18 cellular contexts compared by ENCODE assay signal in genomic region chr6:122930252-122931180, GRCh38.
A peak's percentile ranks its signal among the peaks of the same experiment; 100 is the strongest.
DNase-seq lines count a peak whose midpoint lies in the region; ATAC-seq and TF ChIP-seq lines count a peak whose summit lies in the region.
"Had no signal": no experiment of that assay in that cellular context is flagged by ENCODE, and none has a peak within 500 bp of the region (broad histone marks: within the 10 kb centered on the region; RNA-seq: fewer than 3 reads in every experiment).

No MANE protein-coding gene starts in this region.

- H3K4me3 Mint-ChIP-seq in activated T-helper 2 cell treated with anti-CD3 and anti-CD28 coated beads, Interferon-gamma antibody, Interleukin-2, Interleukin-4, amounts not matched to agents 10 μg/mL and 5 μg/mL and 100 μg/mL, durations not matched to agents 14 hours and 24 hours and 36 hours (ENCODE audit: low read depth) = no peak overlapping the region
- no peak overlapping the region for H3K4me3 Mint-ChIP-seq in activated CD4-positive, alpha-beta memory T cell treated with anti-CD3 and anti-CD28 coated beads, Interleukin-2, amount 10 ng/mL, durations not matched to agents 7 days and 5 days
- no peak overlapping the region for H3K4me3 Mint-ChIP-seq in WTC11
- H3K4me3 Mint-ChIP-seq: B cell had no signal

- no peaks in the 10 kb centered on the region for H3K4me1 Mint-ChIP-seq in activated T-helper 2 cell treated with anti-CD3 and anti-CD28 coated beads, Interferon-gamma antibody, Interleukin-2, Interleukin-4, amounts not matched to agents 10 μg/mL and 5 μg/mL and 100 μg/mL, durations not matched to agents 14 hours and 24 hours and 36 hours (ENCODE audit: low read depth)
- H3K4me1 Mint-ChIP-seq in activated CD4-positive, alpha-beta memory T cell treated with anti-CD3 and anti-CD28 coated beads, Interleukin-2, amount 10 ng/mL, durations not matched to agents 7 days and 5 days = no peaks in the 10 kb centered on the region
- no peaks in the 10 kb centered on the region for H3K4me1 Mint-ChIP-seq in WTC11
- H3K4me1 Mint-ChIP-seq: B cell had no signal

- peak; percentile 76 for ATAC-seq in GM18868 (IDR thresholded peaks at IDR 0.05; ENCODE audit: unreplicated experiment)
- peak; percentile 70 for ATAC-seq in GM21515 (IDR thresholded peaks at IDR 0.05; ENCODE audit: unreplicated experiment)
- ATAC-seq in HG02943 (IDR thresholded peaks at IDR 0.05; ENCODE audit: low read depth, unreplicated experiment) = peak; percentile 58
- peak; percentile 63 for ATAC-seq in HG03558 (IDR thresholded peaks at IDR 0.05; ENCODE audit: extremely low read depth, unreplicated experiment)
- ATAC-seq in WTC11 = no peak
- ATAC-seq: K562, left lung, pancreas had no signal

- POLR2A ChIA-PET in activated CD4-positive, alpha-beta memory T cell treated with anti-CD3 and anti-CD28 coated beads, Interleukin-2, amount 10 ng/mL, durations not matched to agents 7 days and 5 days (lab: Charles Lee) = no interaction called here
- POLR2A ChIA-PET in WTC11 (lab: Charles Lee) = no interaction called here

- intact Hi-C loops in activated T-helper 2 cell treated with anti-CD3 and anti-CD28 coated beads, Interferon-gamma antibody, Interleukin-2, Interleukin-4, amounts not matched to agents 10 μg/mL and 5 μg/mL and 100 μg/mL, durations not matched to agents 14 hours and 24 hours and 36 hours (cut with micrococcal nuclease) = no loop called here

- peaks cover 5% of the 10 kb centered on the region for H3K9me3 Mint-ChIP-seq in activated T-helper 2 cell treated with anti-CD3 and anti-CD28 coated beads, Interferon-gamma antibody, Interleukin-2, Interleukin-4, amounts not matched to agents 10 μg/mL and 5 μg/mL and 100 μg/mL, durations not matched to agents 14 hours and 24 hours and 36 hours
- peaks cover 6% of the 10 kb centered on the region for H3K9me3 Mint-ChIP-seq in activated CD4-positive, alpha-beta memory T cell treated with anti-CD3 and anti-CD28 coated beads, Interleukin-2, amount 10 ng/mL, durations not matched to agents 7 days and 5 days
- peaks cover 20% of the 10 kb centered on the region for H3K9me3 Mint-ChIP-seq in WTC11

- TF ChIP-seq CTCF in WTC11 (IDR thresholded peaks at IDR 0.05) = no peak

- no peak for DNase-seq in activated T-helper 2 cell treated with anti-CD3 and anti-CD28 coated beads, Interferon-gamma antibody, Interleukin-2, Interleukin-4, amounts not matched to agents 10 μg/mL and 5 μg/mL and 100 μg/mL, durations not matched to agents 14 hours and 24 hours and 36 hours (ENCODE audit: low spot score)
- no peak for DNase-seq in activated CD4-positive, CD25-positive, alpha-beta regulatory T cell treated with anti-CD3 and anti-CD28 coated beads, Interleukin-2, amount 50 U/mL, for 72 hours
- no peak for DNase-seq in activated CD4-positive, alpha-beta memory T cell treated with anti-CD3 and anti-CD28 coated beads, Interleukin-2, amount 10 ng/mL, durations not matched to agents 7 days and 5 days
- DNase-seq in WTC11 (ENCODE audit: low spot score) = no peak
- DNase-seq: H7; left lung; NCI-H1048; NCI-H2171; NCI-H82; stimulated activated CD4-positive, alpha-beta T cell treated with anti-CD3 and anti-CD28 coated beads, Interleukin-4, amount 100 ng/mL, for 4 hours; thyroid gland had no signal

- no peaks in the 10 kb centered on the region for H3K36me3 Mint-ChIP-seq in activated T-helper 2 cell treated with anti-CD3 and anti-CD28 coated beads, Interferon-gamma antibody, Interleukin-2, Interleukin-4, amounts not matched to agents 10 μg/mL and 5 μg/mL and 100 μg/mL, durations not matched to agents 14 hours and 24 hours and 36 hours (ENCODE audit: low read depth)
- H3K36me3 Mint-ChIP-seq in activated CD4-positive, alpha-beta memory T cell treated with anti-CD3 and anti-CD28 coated beads, Interleukin-2, amount 10 ng/mL, durations not matched to agents 7 days and 5 days (ENCODE audit: low read depth) = no peaks in the 10 kb centered on the region
- H3K36me3 Mint-ChIP-seq in WTC11 = no peaks in the 10 kb centered on the region

- H3K27me3 Mint-ChIP-seq in activated T-helper 2 cell treated with anti-CD3 and anti-CD28 coated beads, Interferon-gamma antibody, Interleukin-2, Interleukin-4, amounts not matched to agents 10 μg/mL and 5 μg/mL and 100 μg/mL, durations not matched to agents 14 hours and 24 hours and 36 hours (ENCODE audit: low read depth) = no peaks in the 10 kb centered on the region
- H3K27me3 Mint-ChIP-seq in activated CD4-positive, alpha-beta memory T cell treated with anti-CD3 and anti-CD28 coated beads, Interleukin-2, amount 10 ng/mL, durations not matched to agents 7 days and 5 days = no peaks in the 10 kb centered on the region
- H3K27me3 Mint-ChIP-seq in WTC11 (ENCODE audit: low read depth) = no peaks in the 10 kb centered on the region
- H3K27me3 Mint-ChIP-seq: B cell had no signal

- CTCF ChIA-PET in activated CD4-positive, alpha-beta memory T cell treated with anti-CD3 and anti-CD28 coated beads, Interleukin-2, amount 10 ng/mL, durations not matched to agents 7 days and 5 days (lab: Charles Lee) = no interaction called here
- CTCF ChIA-PET in WTC11 (lab: Charles Lee) = no interaction called here

- H3K27ac Mint-ChIP-seq in activated T-helper 2 cell treated with anti-CD3 and anti-CD28 coated beads, Interferon-gamma antibody, Interleukin-2, Interleukin-4, amounts not matched to agents 10 μg/mL and 5 μg/mL and 100 μg/mL, durations not matched to agents 14 hours and 24 hours and 36 hours = no peak overlapping the region
- no peak overlapping the region for H3K27ac Mint-ChIP-seq in activated CD4-positive, alpha-beta memory T cell treated with anti-CD3 and anti-CD28 coated beads, Interleukin-2, amount 10 ng/mL, durations not matched to agents 7 days and 5 days
- H3K27ac Mint-ChIP-seq in WTC11 = no peak overlapping the region
- H3K27ac Mint-ChIP-seq: B cell had no signal

TF ChIP-seq in WTC11, 78 proteins besides CTCF, POLR2A, EP300 and RAD21 (continues in another document):
- TF ChIP-seq EMX1 (CRISPR knock-in tag; IDR thresholded peaks at IDR 0.05) (no peak), NR2C2 (CRISPR knock-in tag; IDR thresholded peaks at IDR 0.05) (no peak), FOXK1 (CRISPR knock-in tag; IDR thresholded peaks at IDR 0.05) (no peak), ATF1 (CRISPR knock-in tag; IDR thresholded peaks at IDR 0.05) (no peak), OVOL2 (CRISPR knock-in tag; IDR thresholded peaks at IDR 0.05; ENCODE audit: borderline replicate concordance) (no peak), RORB (CRISPR knock-in tag; IDR thresholded peaks at IDR 0.05) (no peak), PRRX2 (CRISPR knock-in tag; IDR thresholded peaks at IDR 0.05) (no peak), ATF2 (CRISPR knock-in tag; IDR thresholded peaks at IDR 0.05; ENCODE audit: borderline replicate concordance, low read depth) (no peak), JAZF1 (CRISPR knock-in tag; IDR thresholded peaks at IDR 0.05) (no peak)
- TF ChIP-seq, protein P1, sequence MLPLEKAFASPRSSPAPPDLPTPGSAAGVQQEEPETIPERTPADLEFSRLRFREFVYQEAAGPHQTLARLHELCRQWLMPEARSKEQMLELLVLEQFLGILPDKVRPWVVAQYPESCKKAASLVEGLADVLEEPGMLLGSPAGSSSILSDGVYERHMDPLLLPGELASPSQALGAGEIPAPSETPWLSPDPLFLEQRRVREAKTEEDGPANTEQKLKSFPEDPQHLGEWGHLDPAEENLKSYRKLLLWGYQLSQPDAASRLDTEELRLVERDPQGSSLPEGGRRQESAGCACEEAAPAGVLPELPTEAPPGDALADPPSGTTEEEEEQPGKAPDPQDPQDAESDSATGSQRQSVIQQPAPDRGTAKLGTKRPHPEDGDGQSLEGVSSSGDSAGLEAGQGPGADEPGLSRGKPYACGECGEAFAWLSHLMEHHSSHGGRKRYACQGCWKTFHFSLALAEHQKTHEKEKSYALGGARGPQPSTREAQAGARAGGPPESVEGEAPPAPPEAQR (CRISPR knock-in tag; IDR thresholded peaks at IDR 0.05) = no peak
- TF ChIP-seq, protein P2, sequence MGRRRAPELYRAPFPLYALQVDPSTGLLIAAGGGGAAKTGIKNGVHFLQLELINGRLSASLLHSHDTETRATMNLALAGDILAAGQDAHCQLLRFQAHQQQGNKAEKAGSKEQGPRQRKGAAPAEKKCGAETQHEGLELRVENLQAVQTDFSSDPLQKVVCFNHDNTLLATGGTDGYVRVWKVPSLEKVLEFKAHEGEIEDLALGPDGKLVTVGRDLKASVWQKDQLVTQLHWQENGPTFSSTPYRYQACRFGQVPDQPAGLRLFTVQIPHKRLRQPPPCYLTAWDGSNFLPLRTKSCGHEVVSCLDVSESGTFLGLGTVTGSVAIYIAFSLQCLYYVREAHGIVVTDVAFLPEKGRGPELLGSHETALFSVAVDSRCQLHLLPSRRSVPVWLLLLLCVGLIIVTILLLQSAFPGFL (CRISPR knock-in tag; IDR thresholded peaks at IDR 0.05; ENCODE audit: borderline replicate concordance) = no peak
- TF ChIP-seq, protein P3, sequence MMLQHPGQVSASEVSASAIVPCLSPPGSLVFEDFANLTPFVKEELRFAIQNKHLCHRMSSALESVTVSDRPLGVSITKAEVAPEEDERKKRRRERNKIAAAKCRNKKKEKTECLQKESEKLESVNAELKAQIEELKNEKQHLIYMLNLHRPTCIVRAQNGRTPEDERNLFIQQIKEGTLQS (CRISPR knock-in tag; conservative IDR thresholded peaks at IDR 0.05) = no peak
